In genomic region chr2:153487993-153488562, GRCh38 we compare ENCODE assay signal across 1 cellular context.
TF ChIP-seq lines count a peak whose summit lies in the region.

No MANE protein-coding gene starts in this region.

TF ChIP-seq in H1, 55 proteins besides CTCF, POLR2A, EP300 and RAD21:
- TF ChIP-seq TCF12 (IDR thresholded peaks at IDR 0.05; ENCODE audit: low read depth, low read length) (no peak), ATF2 (IDR thresholded peaks at IDR 0.05; ENCODE audit: low read length) (no peak), EGR1 (IDR thresholded peaks at IDR 0.05; ENCODE audit: borderline replicate concordance, low read depth, low read length) (no peak), NANOG (IDR thresholded peaks at IDR 0.05; ENCODE audit: insufficient read depth, low read depth, low read length, poor library complexity, severe bottlenecking) (no peak), RNF2 (IDR thresholded peaks at IDR 0.05; ENCODE audit: borderline replicate concordance, low read depth, low read length, missing control alignments, poor library complexity, severe bottlenecking) (no peak), SRF (IDR thresholded peaks at IDR 0.05; ENCODE audit: low read depth, low read length) (no peak)
